In genomic region chr15:92617197-92618037, GRCh38 we compare ENCODE assay signal across 10 cellular contexts. TPM values are rescaled to one million over a fixed set of nuclear protein-coding genes. Genes with fewer than 3 reads are reported as not detected.
DNase-seq lines count a peak whose midpoint lies in the region; ATAC-seq and TF ChIP-seq lines count a peak whose summit lies in the region.
"Had no signal": no experiment of that assay in that cellular context is flagged by ENCODE, and none has a peak within 500 bp of the region (broad histone marks: within the 10 kb centered on the region; RNA-seq: fewer than 3 reads in every experiment).

No MANE protein-coding gene starts in this region.

- ATAC-seq in right lobe of liver (peak; percentile 79 to 96 (median 89)), GM21367 (IDR thresholded peaks at IDR 0.05; ENCODE audit: unreplicated experiment) (no peak), GM19397 (IDR thresholded peaks at IDR 0.05; ENCODE audit: unreplicated experiment) (no peak)

- TF ChIP-seq POLR2A in right lobe of liver (IDR thresholded peaks at IDR 0.05), result no peak

- no peaks in the 10 kb centered on the region for H3K9me3 ChIP-seq in right lobe of liver
- H3K9me3 ChIP-seq: HAP-1 had no signal

- no peaks in the 10 kb centered on the region for H3K27me3 ChIP-seq in right lobe of liver
- H3K27me3 ChIP-seq: dorsolateral prefrontal cortex had no signal

- peaks cover 0 to 41% (median 21%) of the 10 kb centered on the region in 4 donors for H3K4me1 ChIP-seq in right lobe of liver
- H3K4me1 ChIP-seq: HAP-1 had no signal

- intact Hi-C loops in right lobe of liver (cut with DNase I), result loop anchor here in 1 of 2 donors (10.0 kb wide), 1 partner anchor 47 kb away; no protein-coding TSS in a partner anchor

- H3K27ac ChIP-seq in right lobe of liver, result peak overlapping the region; percentile 72 to 96 (median 89)

- WGBS in right lobe of liver (ENCODE audit: insufficient coverage, low coverage, low lambda C conversion rate, missing lambda C conversion rate), result 37% methylated on average over 18 of the region's 24 CpGs

- DNase-seq in NCI-H2107 treated with DMSO at 0.1 percent for 48 hours (lab: John Stamatoyannopoulos, UW; ENCODE audit: unreplicated experiment), result peak; percentile 57
- DNase-seq in NCI-H2107 (lab: John Stamatoyannopoulos, UW), result no peak
- peak; percentile 72 for DNase-seq in astrocyte of the hippocampus (ENCODE audit: low read depth, low spot score)
- DNase-seq in right lobe of liver, result peak; percentile 88 to 94 (median 91)
- DNase-seq in ureter (ENCODE audit: low spot score), result peak; percentile 80
- no peak for DNase-seq in activated CD4-positive, alpha-beta T cell treated with anti-CD3 and anti-CD28 coated beads for 1 hour

- no peak for TF ChIP-seq CTCF in right lobe of liver (IDR thresholded peaks at IDR 0.05)

- no peaks in the 10 kb centered on the region for H3K36me3 ChIP-seq in right lobe of liver
- H3K36me3 ChIP-seq: HAP-1 had no signal

- H3K4me3 ChIP-seq in right lobe of liver, result peak overlapping the region in 1 of 3 donors; percentile 28
- H3K4me3 ChIP-seq: dorsolateral prefrontal cortex, HAP-1 had no signal

RNA-seq across cellular contexts. Expression of gene FAM174B, which starts 38.2 kb away (rescaled TPM):
- total RNA-seq in right lobe of liver (10 to 100 TPM in 1 of 6 experiments, 1 to 10 TPM in 5; 2.0 to 11.9 (median 4.7) TPM), ureter (208 TPM)

Comparison
In these comparisons a context has a peak if more than half of its experiments do, and no peak if none do; other contexts are left out.
1. DNase-seq: peak in NCI-H2107 treated with DMSO at 0.1 percent for 48 hours (single experiment), astrocyte of the hippocampus (single experiment), right lobe of liver (3 of 3) and ureter (single experiment); none in NCI-H2107 (single experiment) and activated CD4-positive, alpha-beta T cell treated with anti-CD3 and anti-CD28 coated beads for 1 hour (single experiment).
2. ATAC-seq: peak in right lobe of liver (4 of 4); none in GM21367 (single experiment) and GM19397 (single experiment).
3. RNA of gene FAM174B, which starts 38.2 kb away (total RNA-seq): 208 TPM in ureter (single experiment); 2.0 to 11.9 TPM in right lobe of liver; every median in the first group is over 10 times any median in the second.